ENCODE assay signal across 25 cellular contexts in the genomic region with DNA sequence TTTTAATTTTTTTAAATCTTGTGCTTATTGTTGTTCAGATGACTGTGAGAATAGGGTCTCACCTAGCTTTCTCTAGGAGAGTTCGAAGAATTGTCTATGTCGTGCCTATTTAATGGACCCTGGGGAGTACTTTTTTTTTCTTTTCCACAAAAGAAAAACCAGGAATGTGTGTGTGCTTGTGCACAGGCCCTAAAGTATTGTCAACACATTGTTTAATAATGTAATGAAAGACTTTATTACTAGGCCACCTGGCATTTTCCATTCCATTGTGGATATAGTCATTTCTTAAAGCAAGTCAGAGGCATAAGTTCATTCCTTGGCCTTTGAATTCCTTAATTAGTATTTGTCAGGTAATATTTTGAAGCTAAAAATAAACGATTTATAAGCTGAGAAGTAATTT.
"Had no signal": no experiment of that assay in that cellular context is flagged by ENCODE, and none has a peak within 500 bp of the region (broad histone marks: within the 10 kb centered on the region; RNA-seq: fewer than 3 reads in every experiment).

No MANE protein-coding gene starts in this region.

- H3K4me3 ChIP-seq: left lung, pancreas, prostate gland, stomach, testis, thyroid gland, transverse colon, upper lobe of left lung had no signal

- H3K36me3 ChIP-seq: prostate gland had no signal

- DNase-seq: hippocampal formation; kidney glomerular epithelial cell; left colon; left lung; naive thymus-derived CD8-positive, alpha-beta T cell; nucleus accumbens; pancreas; posterior cingulate gyrus; retina; right cardiac atrium; stimulated activated CD4-positive, alpha-beta T cell treated with anti-CD3 and anti-CD28 coated beads, Interleukin-12 subunit alpha, Interleukin-12 subunit beta, amount 100 ng/mL, for 4 hours; stimulated activated CD4-positive, alpha-beta T cell treated with anti-CD3 and anti-CD28 coated beads, Interleukin-15, amount 100 ng/mL, for 24 hours; stimulated activated CD4-positive, alpha-beta T cell treated with anti-CD3 and anti-CD28 coated beads, Interleukin-2, amount 100 ng/mL, for 24 hours; stimulated activated CD4-positive, alpha-beta T cell treated with anti-CD3 and anti-CD28 coated beads, Interleukin-4, amount 100 ng/mL, for 1 hour; stimulated activated naive B cell treated with anti-CD40 and anti-IgM and Interleukin-4, amounts not matched to agents 10 μg/mL and 1 μg/mL and 100 μg/mL, for 72 hours; stimulated activated naive CD8-positive, alpha-beta T cell treated with anti-CD3 and anti-CD28 coated beads, Interleukin-15, Interleukin-2, amounts not matched to agents 100 U/mL and 50 U/mL, for 24 hours; stomach; testis; thyroid gland; transverse colon; upper lobe of left lung had no signal

- H3K9me3 ChIP-seq: left lung, pancreas, prostate gland, stomach, testis, thyroid gland, transverse colon, upper lobe of left lung had no signal

- H3K27me3 ChIP-seq: left lung, pancreas, stomach, testis, thyroid gland, transverse colon, upper lobe of left lung had no signal

- H3K4me1 ChIP-seq: pancreas, prostate gland, thyroid gland, transverse colon, upper lobe of left lung had no signal

- FAIRE-seq: keratinocyte, pancreas, urothelium cell line had no signal

- H3K27ac ChIP-seq: left lung, pancreas, prostate gland, stomach, thyroid gland, transverse colon, upper lobe of left lung had no signal

- ATAC-seq: left colon; left lung; naive thymus-derived CD8-positive, alpha-beta T cell; pancreas; right cardiac atrium; sciatic nerve; stimulated activated naive B cell treated with anti-CD40 and anti-IgM and Interleukin-4, amounts not matched to agents 10 μg/mL and 1 μg/mL and 100 μg/mL, for 72 hours; stimulated activated naive CD8-positive, alpha-beta T cell treated with anti-CD3 and anti-CD28 coated beads, Interleukin-15, Interleukin-2, amounts not matched to agents 100 U/mL and 50 U/mL, for 24 hours had no signal
